39 cellular contexts compared by ENCODE assay signal in the genomic region with DNA sequence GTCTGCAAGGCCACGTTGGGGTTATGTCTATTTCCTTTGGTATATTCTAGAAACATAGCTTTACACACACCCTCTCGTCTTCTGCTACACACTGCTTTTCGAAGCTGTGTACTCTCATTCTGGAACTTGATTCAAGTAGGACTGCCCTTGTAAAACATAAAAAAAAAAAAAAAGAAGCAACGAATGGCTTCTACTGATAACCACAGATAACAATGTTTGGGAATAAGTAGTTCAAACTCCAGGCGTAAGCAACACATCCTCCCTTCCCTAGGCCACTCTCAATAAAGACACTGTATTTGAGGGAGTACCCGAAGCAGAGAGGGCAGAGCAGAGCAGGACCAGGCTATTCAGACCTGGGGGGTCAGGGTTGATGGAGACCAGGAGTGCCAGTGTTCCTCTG.
"Had no signal": no experiment of that assay in that cellular context is flagged by ENCODE, and none has a peak within 500 bp of the region (broad histone marks: within the 10 kb centered on the region; RNA-seq: fewer than 3 reads in every experiment).

No MANE protein-coding gene starts in this region.

- H3K4me3 ChIP-seq: adrenal gland, ascending aorta, body of pancreas, breast epithelium, cardiac muscle cell had no signal

- H3K27me3 ChIP-seq: ascending aorta, body of pancreas, brain microvascular endothelial cell, breast epithelium, cardiac muscle cell had no signal

- H3K4me1 Mint-ChIP-seq: activated naive CD4-positive, alpha-beta T cell treated with anti-CD3 and anti-CD28 coated beads, Interleukin-2, amount 10 ng/mL, durations not matched to agents 7 days and 5 days; activated naive CD4-positive, alpha-beta T cell treated with anti-CD3 and anti-CD28 coated beads, Interleukin-2, amount 50 U/mL, for 24 hours; activated naive CD8-positive, alpha-beta T cell treated with anti-CD3 and anti-CD28 coated beads for 36 hours; activated naive CD8-positive, alpha-beta T cell treated with anti-CD3 and anti-CD28 coated beads, Interleukin-2, amount 10 ng/mL, durations not matched to agents 7 days and 5 days; activated naive CD8-positive, alpha-beta T cell treated with anti-CD3 and anti-CD28 coated beads, Interleukin-2, amount 50 U/mL, for 24 hours; activated T-helper 17 cell treated with anti-CD3 and anti-CD28 coated beads, Interleukin-2, amount 50 U/mL, for 72 hours; brain; central memory CD8-positive, alpha-beta T cell had no signal

- H3K4me3 Mint-ChIP-seq: activated naive CD4-positive, alpha-beta T cell treated with anti-CD3 and anti-CD28 coated beads for 36 hours; activated naive CD4-positive, alpha-beta T cell treated with anti-CD3 and anti-CD28 coated beads, Interleukin-2, amount 10 ng/mL, durations not matched to agents 7 days and 5 days; activated naive CD4-positive, alpha-beta T cell treated with anti-CD3 and anti-CD28 coated beads, Interleukin-2, amount 50 U/mL, for 24 hours; activated naive CD8-positive, alpha-beta T cell; activated naive CD8-positive, alpha-beta T cell treated with anti-CD3 and anti-CD28 coated beads for 36 hours; activated naive CD8-positive, alpha-beta T cell treated with anti-CD3 and anti-CD28 coated beads, Interleukin-2, amount 10 ng/mL, durations not matched to agents 7 days and 5 days; activated naive CD8-positive, alpha-beta T cell treated with anti-CD3 and anti-CD28 coated beads, Interleukin-2, amount 50 U/mL, for 24 hours; activated T-cell treated with anti-CD3 and anti-CD28 coated beads, Interleukin-2, amount 50 U/mL, for 24 hours; activated T-cell treated with anti-CD3 and anti-CD28 coated beads, Interleukin-2, amount 50 U/mL, for 4 hours; activated T-cell treated with anti-CD3 and anti-CD28 coated beads, Interleukin-2, amount 50 U/mL, for 72 hours; activated T-helper 1 cell treated with anti-CD3 and anti-CD28 coated beads, Interleukin-12 subunit alpha, Interleukin-12 subunit beta, Interleukin-2, Interleukin-4 antibody, amounts not matched to agents 30 ng/mL and 10 ng/mL and 1 ng/mL, durations not matched to agents 14 hours and 24 hours and 36 hours; activated T-helper 17 cell treated with anti-CD3 and anti-CD28 coated beads, Interleukin-2, amount 50 U/mL, for 72 hours; brain; central memory CD8-positive, alpha-beta T cell had no signal

- H3K36me3 Mint-ChIP-seq: activated naive CD4-positive, alpha-beta T cell treated with anti-CD3 and anti-CD28 coated beads, Interleukin-2, amount 10 ng/mL, durations not matched to agents 7 days and 5 days; activated naive CD4-positive, alpha-beta T cell treated with anti-CD3 and anti-CD28 coated beads, Interleukin-2, amount 50 U/mL, for 24 hours; activated naive CD4-positive, alpha-beta T cell treated with anti-CD3 and anti-CD28 coated beads, Interleukin-2, amount 50 U/mL, for 72 hours; activated naive CD8-positive, alpha-beta T cell; activated naive CD8-positive, alpha-beta T cell treated with anti-CD3 and anti-CD28 coated beads for 36 hours; activated naive CD8-positive, alpha-beta T cell treated with anti-CD3 and anti-CD28 coated beads, Interleukin-2, amount 10 ng/mL, durations not matched to agents 7 days and 5 days; brain had no signal

- H3K9me3 Mint-ChIP-seq: activated naive CD4-positive, alpha-beta T cell treated with anti-CD3 and anti-CD28 coated beads for 36 hours; activated naive CD4-positive, alpha-beta T cell treated with anti-CD3 and anti-CD28 coated beads, Interleukin-2, amount 10 ng/mL, durations not matched to agents 7 days and 5 days; activated naive CD4-positive, alpha-beta T cell treated with anti-CD3 and anti-CD28 coated beads, Interleukin-2, amount 50 U/mL, for 24 hours; activated naive CD4-positive, alpha-beta T cell treated with anti-CD3 and anti-CD28 coated beads, Interleukin-2, amount 50 U/mL, for 72 hours; activated naive CD8-positive, alpha-beta T cell treated with anti-CD3 and anti-CD28 coated beads for 36 hours; activated naive CD8-positive, alpha-beta T cell treated with anti-CD3 and anti-CD28 coated beads, Interleukin-2, amount 10 ng/mL, durations not matched to agents 7 days and 5 days; activated naive CD8-positive, alpha-beta T cell treated with anti-CD3 and anti-CD28 coated beads, Interleukin-2, amount 50 U/mL, for 24 hours; activated T-cell treated with anti-CD3 and anti-CD28 coated beads, Interleukin-2, amount 50 U/mL, for 24 hours; activated T-cell treated with anti-CD3 and anti-CD28 coated beads, Interleukin-2, amount 50 U/mL, for 4 hours; activated T-cell treated with anti-CD3 and anti-CD28 coated beads, Interleukin-2, amount 50 U/mL, for 72 hours; activated T-helper 1 cell treated with anti-CD3 and anti-CD28 coated beads, Interleukin-12 subunit alpha, Interleukin-12 subunit beta, Interleukin-2, Interleukin-4 antibody, amounts not matched to agents 30 ng/mL and 10 ng/mL and 1 ng/mL, durations not matched to agents 14 hours and 24 hours and 36 hours; activated T-helper 17 cell treated with anti-CD3 and anti-CD28 coated beads, Interleukin-2, amount 50 U/mL, for 72 hours; activated T-helper 2 cell treated with anti-CD3 and anti-CD28 coated beads, Interferon-gamma antibody, Interleukin-2, Interleukin-4, amounts not matched to agents 10 μg/mL and 5 μg/mL and 100 μg/mL, durations not matched to agents 14 hours and 24 hours and 36 hours; brain; central memory CD8-positive, alpha-beta T cell had no signal

- ATAC-seq: activated naive CD4-positive, alpha-beta T cell treated with anti-CD3 and anti-CD28 coated beads, Interleukin-2, amount 50 U/mL, for 72 hours; activated naive CD8-positive, alpha-beta T cell treated with anti-CD3 and anti-CD28 coated beads, Interleukin-2, amount 50 U/mL, for 24 hours; activated T-cell treated with anti-CD3 and anti-CD28 coated beads, Interleukin-2, amount 50 U/mL, for 4 hours; activated T-cell treated with anti-CD3 and anti-CD28 coated beads, Interleukin-2, amount 50 U/mL, for 72 hours; activated T-helper 17 cell treated with anti-CD3 and anti-CD28 coated beads, Interleukin-2, amount 50 U/mL, for 72 hours; body of pancreas had no signal

- H3K27ac Mint-ChIP-seq: activated naive CD4-positive, alpha-beta T cell treated with anti-CD3 and anti-CD28 coated beads for 36 hours; activated naive CD4-positive, alpha-beta T cell treated with anti-CD3 and anti-CD28 coated beads, Interleukin-2, amount 10 ng/mL, durations not matched to agents 7 days and 5 days; activated naive CD4-positive, alpha-beta T cell treated with anti-CD3 and anti-CD28 coated beads, Interleukin-2, amount 50 U/mL, for 24 hours; activated naive CD8-positive, alpha-beta T cell; activated naive CD8-positive, alpha-beta T cell treated with anti-CD3 and anti-CD28 coated beads for 36 hours; activated naive CD8-positive, alpha-beta T cell treated with anti-CD3 and anti-CD28 coated beads, Interleukin-2, amount 10 ng/mL, durations not matched to agents 7 days and 5 days; activated naive CD8-positive, alpha-beta T cell treated with anti-CD3 and anti-CD28 coated beads, Interleukin-2, amount 50 U/mL, for 24 hours; activated T-cell treated with anti-CD3 and anti-CD28 coated beads, Interleukin-2, amount 50 U/mL, for 24 hours; activated T-cell treated with anti-CD3 and anti-CD28 coated beads, Interleukin-2, amount 50 U/mL, for 72 hours; activated T-helper 1 cell treated with anti-CD3 and anti-CD28 coated beads, Interleukin-12 subunit alpha, Interleukin-12 subunit beta, Interleukin-2, Interleukin-4 antibody, amounts not matched to agents 30 ng/mL and 10 ng/mL and 1 ng/mL, durations not matched to agents 14 hours and 24 hours and 36 hours; activated T-helper 17 cell treated with anti-CD3 and anti-CD28 coated beads, Interleukin-2, amount 50 U/mL, for 72 hours; activated T-helper 2 cell treated with anti-CD3 and anti-CD28 coated beads, Interferon-gamma antibody, Interleukin-2, Interleukin-4, amounts not matched to agents 10 μg/mL and 5 μg/mL and 100 μg/mL, durations not matched to agents 14 hours and 24 hours and 36 hours had no signal

- H3K4me1 ChIP-seq: adrenal gland, ascending aorta, body of pancreas, breast epithelium had no signal

- DNase-seq: activated effector memory CD4-positive, alpha-beta T cell treated with anti-CD3 and anti-CD28 coated beads, Interleukin-2, amount 50 U/mL, for 16 hours; activated effector memory CD4-positive, alpha-beta T cell treated with Interleukin-2 at 50 U/mL for 16 hours; activated gamma-delta T cell; activated gamma-delta T cell treated with Interleukin-2 at 50 U/mL for 16 hours; activated naive CD4-positive, alpha-beta T cell; activated naive CD4-positive, alpha-beta T cell treated with anti-CD3 and anti-CD28 coated beads for 36 hours; activated naive CD4-positive, alpha-beta T cell treated with anti-CD3 and anti-CD28 coated beads, Interleukin-2, amount 10 ng/mL, durations not matched to agents 7 days and 5 days; activated naive CD4-positive, alpha-beta T cell treated with anti-CD3 and anti-CD28 coated beads, Interleukin-2, amount 50 U/mL, for 16 hours; activated naive CD4-positive, alpha-beta T cell treated with Interleukin-2 at 50 U/mL for 16 hours; activated naive CD8-positive, alpha-beta T cell treated with anti-CD3 and anti-CD28 coated beads for 36 hours; activated naive CD8-positive, alpha-beta T cell treated with anti-CD3 and anti-CD28 coated beads, Interleukin-2, amount 10 ng/mL, durations not matched to agents 7 days and 5 days; activated naive CD8-positive, alpha-beta T cell treated with anti-CD3 and anti-CD28 coated beads, Interleukin-2, amount 50 U/mL, for 24 hours; activated T-cell treated with anti-CD3 and anti-CD28 coated beads, Interleukin-2, amount 50 U/mL, for 24 hours; activated T-cell treated with anti-CD3 and anti-CD28 coated beads, Interleukin-2, amount 50 U/mL, for 4 hours; activated T-cell treated with anti-CD3 and anti-CD28 coated beads, Interleukin-2, amount 50 U/mL, for 48 hours; activated T-cell treated with anti-CD3 and anti-CD28 coated beads, Interleukin-2, amount 50 U/mL, for 72 hours; adrenal gland; amniotic stem cell; amygdala; anterior cingulate cortex; aorta; body of pancreas; brain microvascular endothelial cell; caudate nucleus; central memory CD4-positive, alpha-beta T cell; cerebellar nuclear complex had no signal

- H3K27me3 Mint-ChIP-seq: activated naive CD4-positive, alpha-beta T cell treated with anti-CD3 and anti-CD28 coated beads, Interleukin-2, amount 10 ng/mL, durations not matched to agents 7 days and 5 days; activated naive CD8-positive, alpha-beta T cell treated with anti-CD3 and anti-CD28 coated beads, Interleukin-2, amount 50 U/mL, for 24 hours had no signal

- H3K36me3 ChIP-seq: adrenal gland, ascending aorta, brain microvascular endothelial cell, breast epithelium, cardiac muscle cell had no signal

- H3K27ac ChIP-seq: adrenal gland, ascending aorta, body of pancreas, brain microvascular endothelial cell, breast epithelium, cardiac muscle cell had no signal

- H3K9me3 ChIP-seq: adrenal gland, ascending aorta, body of pancreas, breast epithelium had no signal

- FAIRE-seq: astrocyte, bronchial epithelial cell had no signal
